Comparison of ENCODE assay signal across 8 cellular contexts in genomic region chr2:11465485-11466306, GRCh38. TPM values are rescaled to one million over a fixed set of nuclear protein-coding genes. Genes with fewer than 3 reads are reported as not detected.
DNase-seq lines count a peak whose midpoint lies in the region; ATAC-seq and TF ChIP-seq lines count a peak whose summit lies in the region.

A gene with protein sequence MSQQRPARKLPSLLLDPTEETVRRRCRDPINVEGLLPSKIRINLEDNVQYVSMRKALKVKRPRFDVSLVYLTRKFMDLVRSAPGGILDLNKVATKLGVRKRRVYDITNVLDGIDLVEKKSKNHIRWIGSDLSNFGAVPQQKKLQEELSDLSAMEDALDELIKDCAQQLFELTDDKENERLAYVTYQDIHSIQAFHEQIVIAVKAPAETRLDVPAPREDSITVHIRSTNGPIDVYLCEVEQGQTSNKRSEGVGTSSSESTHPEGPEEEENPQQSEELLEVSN (minus strand): TSS chr2:11466161. CDS start chr2:11465879, 282 bp downstream.

- peak within 1 kb of the TSS; percentile 86 for H2AFZ ChIP-seq in neuronal stem cell (ENCODE audit: low read length)

- CTCF ChIA-PET in HEK293 (lab: Yijun Ruan, JAX): interaction anchor here (0.6 to 1.9 kb wide), 8 partner anchors 9 to 633 kb away, joined by 3 to 12 read pairs (median 3); a partner anchor contains a TSS

- peak within 1 kb of the TSS; percentile 86 for H3K23ac ChIP-seq in neuronal stem cell (ENCODE audit: low read depth, low read length, poor library complexity)

- no peak within 1 kb of the TSS for H2BK12ac ChIP-seq in neuronal stem cell (ENCODE audit: low read length)

- no peak within 1 kb of the TSS for H4K91ac ChIP-seq in neuronal stem cell (ENCODE audit: low read depth, low read length, poor library complexity)

- H3K9ac ChIP-seq in neuronal stem cell (ENCODE audit: low read depth, low read length, poor library complexity): peak within 1 kb of the TSS; percentile 79
- peak within 1 kb of the TSS in 4 of 5 donors; percentile 54 to 87 (median 78) for H3K9ac ChIP-seq in subcutaneous abdominal adipose tissue (ENCODE audit: low read length in 5 of 5)

- peak within 1 kb of the TSS; percentile 83 for H2AK5ac ChIP-seq in neuronal stem cell (ENCODE audit: low read depth, low read length)

- H3K27ac ChIP-seq in HEK293 (ENCODE audit: extremely low read depth, low read depth, low read length) (peak within 1 kb of the TSS; percentile 73), foreskin keratinocyte (peak within 1 kb of the TSS; percentile 72), neuronal stem cell (replicated peaks; ENCODE audit: low read length) (no peak within 1 kb of the TSS), subcutaneous abdominal adipose tissue (ENCODE audit: low read depth, low read length) (peak within 1 kb of the TSS; percentile 80)

- H3K36me3 ChIP-seq in HEK293 (ENCODE audit: control insufficient read depth in 2 of 2, insufficient read depth in 1 of 2, low read length in 2 of 2) (peaks cover 6 to 18% of the 10 kb centered on the region in 2 experiments), neuronal stem cell (replicated peaks in 1 of 2; ENCODE audit: control insufficient read depth in 2 of 2, insufficient read depth in 2 of 2, low read length in 2 of 2) (peaks cover 6 to 43% of the 10 kb centered on the region in 2 donors), subcutaneous abdominal adipose tissue (ENCODE audit: control insufficient read depth in 5 of 5, insufficient read depth in 5 of 5, low read length in 5 of 5) (peaks cover 2 to 11% (median 5%) of the 10 kb centered on the region in 5 donors)

- TF ChIP-seq CTCF in HEK293 (tag by site-specific recombination; IDR thresholded peaks at IDR 0.05): 0 out of 2 replicates have a peak, but pooled peaks have one; percentile 27
- no peak for TF ChIP-seq CTCF in NB4 (IDR thresholded peaks at IDR 0.05; ENCODE audit: low read depth, low read length)
- peak; percentile 24 for TF ChIP-seq CTCF in foreskin keratinocyte (conservative IDR thresholded peaks at IDR 0.05)

- no peak within 1 kb of the TSS for H2BK5ac ChIP-seq in neuronal stem cell (ENCODE audit: low read length)

- ATAC-seq in foreskin keratinocyte: peak; percentile 90

- no peaks in the 10 kb centered on the region for H3K79me1 ChIP-seq in neuronal stem cell (ENCODE audit: low read depth, low read length)

- peak within 1 kb of the TSS; percentile 14 for H3K14ac ChIP-seq in neuronal stem cell (ENCODE audit: low read length)

- no peaks in the 10 kb centered on the region for H3K4me1 ChIP-seq in HEK293 (ENCODE audit: control insufficient read depth, insufficient read depth, low read length)
- H3K4me1 ChIP-seq in foreskin keratinocyte: no peaks in the 10 kb centered on the region
- H3K4me1 ChIP-seq in neuronal stem cell (ENCODE audit: control insufficient read depth in 2 of 2, insufficient read depth in 1 of 2, low read depth in 1 of 2, low read length in 2 of 2): peaks cover 4 to 9% of the 10 kb centered on the region in 2 donors
- peaks cover 3 to 43% (median 36%) of the 10 kb centered on the region in 5 donors for H3K4me1 ChIP-seq in subcutaneous abdominal adipose tissue (ENCODE audit: control insufficient read depth in 5 of 5, insufficient read depth in 5 of 5, low read length in 5 of 5)

- peak within 1 kb of the TSS; percentile 93 for H3K18ac ChIP-seq in neuronal stem cell (ENCODE audit: low read length)

- no peak within 1 kb of the TSS for H3K4ac ChIP-seq in neuronal stem cell (ENCODE audit: low read length)

- no CpG with 5 or more reads among the region's 86 CpGs for WGBS in neuronal stem cell (ENCODE audit: extremely low coverage in 2 of 2, insufficient read length in 2 of 2, insufficient replicate concordance in 1 of 2), 2 donors

- peak within 1 kb of the TSS; percentile 32 for H2BK120ac ChIP-seq in neuronal stem cell (ENCODE audit: low read depth, low read length)

- DNase-seq in G401 (ENCODE audit: low spot score) (peak; percentile 91), NB4 (ENCODE audit: low read depth) (peak; percentile 92), SK-N-DZ (ENCODE audit: low spot score) (peak; percentile 96), foreskin keratinocyte (peak; percentile 82 to 91), neuronal stem cell (ENCODE audit: low spot score) (peak; percentile 91)
- DNase-seq in activated naive CD4-positive, alpha-beta T cell treated with Interleukin-2 at 50 U/mL for 16 hours: peak; percentile 87

- H3K9me3 ChIP-seq in HEK293 (ENCODE audit: control insufficient read depth, insufficient read depth, low read depth, low read length) (no peaks in the 10 kb centered on the region), neuronal stem cell (replicated peaks in 1 of 2; ENCODE audit: control insufficient read depth in 2 of 2, insufficient read depth in 1 of 2, low read depth in 1 of 2, low read length in 2 of 2) (peaks cover 2 to 36% of the 10 kb centered on the region in 2 donors), subcutaneous abdominal adipose tissue (ENCODE audit: control insufficient read depth in 5 of 5, low read length in 5 of 5) (no peaks in the 10 kb centered on the region)

- H4K8ac ChIP-seq in neuronal stem cell (ENCODE audit: low read depth, low read length): no peak within 1 kb of the TSS

- H3K4me3 ChIP-seq in HEK293 (ENCODE audit: low read depth, low read length) (peak within 1 kb of the TSS; percentile 57), NB4 (ENCODE audit: low read depth, low read length) (peak within 1 kb of the TSS; percentile 91), neuronal stem cell (ENCODE audit: low read length in 2 of 2) (peak within 1 kb of the TSS; percentile 75 to 83), subcutaneous abdominal adipose tissue (ENCODE audit: low read depth in 1 of 5, low read length in 5 of 5) (peak within 1 kb of the TSS; percentile 57 to 81 (median 78))

- H2BK15ac ChIP-seq in neuronal stem cell (ENCODE audit: low read length): peak within 1 kb of the TSS; percentile 91

- H3K27me3 ChIP-seq in foreskin keratinocyte (no peaks in the 10 kb centered on the region), neuronal stem cell (ENCODE audit: control insufficient read depth in 3 of 3, insufficient read depth in 3 of 3, low read depth in 1 of 3, low read length in 3 of 3) (no peaks in the 10 kb centered on the region), subcutaneous abdominal adipose tissue (ENCODE audit: control insufficient read depth in 5 of 5, insufficient read depth in 4 of 5, low read length in 5 of 5) (peaks cover 0 to 3% (median 0%) of the 10 kb centered on the region in 5 donors)

- H3K4me2 ChIP-seq in neuronal stem cell (ENCODE audit: insufficient read depth, low read length, poor library complexity, severe bottlenecking): peak within 1 kb of the TSS; percentile 84

- in situ Hi-C loops in G401 (cut with HindIII; ENCODE audit: low sequenced_read_pairs): no loop called here

- peak; percentile 46 for TF ChIP-seq POLR2A in NB4 (IDR thresholded peaks at IDR 0.05; ENCODE audit: extremely low read depth, insufficient read length)

- POLR2A ChIA-PET in HEK293 (lab: Yijun Ruan, JAX): interaction anchor here (1.2 kb wide), 2 partner anchors 17 to 122 kb away, joined by 3 to 4 read pairs; partner anchors contain the start of gene ROCK2

TF ChIP-seq in HEK293, 187 proteins besides CTCF, POLR2A, EP300 and RAD21 (continues in another document):
- TF ChIP-seq ZNF280C (tag by site-specific recombination; IDR thresholded peaks at IDR 0.05) (no peak), ZBTB44 (tag by site-specific recombination; IDR thresholded peaks at IDR 0.05) (peak; percentile 74; the same call in 1 of the 2 replicates), ZNF157 (tag by site-specific recombination; IDR thresholded peaks at IDR 0.05) (no peak), SP7 (tag by site-specific recombination; IDR thresholded peaks at IDR 0.05) (peak; percentile 72), ZNF560 (tag by site-specific recombination; IDR thresholded peaks at IDR 0.05; ENCODE audit: borderline replicate concordance) (no peak), SP3 (tag by site-specific recombination; IDR thresholded peaks at IDR 0.05) (peak; percentile 74), SCRT1 (tag by site-specific recombination; IDR thresholded peaks at IDR 0.05; ENCODE audit: borderline replicate concordance) (no peak), ZNF324 (tag by site-specific recombination; IDR thresholded peaks at IDR 0.05) (peak; percentile 22), ZNF514 (tag by site-specific recombination; IDR thresholded peaks at IDR 0.05) (no peak)

RNA-seq across cellular contexts. Expression of the gene that starts here (rescaled TPM):
- 42.2 and 60.8 TPM in 2 replicates for total RNA-seq in G401 (2014; rRNA removed; shearing (Covaris generic))
- 32.3 and 34.7 TPM in 2 replicates for polyA plus RNA-seq in SK-N-DZ (2014; cell fraction: cytosol; rRNA removed)
- polyA plus RNA-seq in SK-N-DZ (2014; cell fraction: nucleus; rRNA removed): 25.5 and 29.6 TPM in 2 replicates
- total RNA-seq in foreskin keratinocyte: 12.5 and 12.7 TPM in 2 replicates
- polyA plus RNA-seq in foreskin keratinocyte: 8.5 and 9.6 TPM in 2 replicates
- 16.2 TPM for polyA plus RNA-seq in neuronal stem cell (2013, experiment 1 of 2)
- 17.7 TPM for polyA plus RNA-seq in neuronal stem cell (2013, experiment 2 of 2)
